Comparison of ENCODE assay signal across 1 cellular context in genomic region chr2:70248145-70248809, GRCh38.
TF ChIP-seq lines count a peak whose summit lies in the region.

A gene with protein sequence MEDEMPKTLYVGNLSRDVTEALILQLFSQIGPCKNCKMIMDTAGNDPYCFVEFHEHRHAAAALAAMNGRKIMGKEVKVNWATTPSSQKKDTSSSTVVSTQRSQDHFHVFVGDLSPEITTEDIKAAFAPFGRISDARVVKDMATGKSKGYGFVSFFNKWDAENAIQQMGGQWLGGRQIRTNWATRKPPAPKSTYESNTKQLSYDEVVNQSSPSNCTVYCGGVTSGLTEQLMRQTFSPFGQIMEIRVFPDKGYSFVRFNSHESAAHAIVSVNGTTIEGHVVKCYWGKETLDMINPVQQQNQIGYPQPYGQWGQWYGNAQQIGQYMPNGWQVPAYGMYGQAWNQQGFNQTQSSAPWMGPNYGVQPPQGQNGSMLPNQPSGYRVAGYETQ (minus strand): TSS chr2:70248628. CDS start chr2:70248430, 198 bp downstream.

TF ChIP-seq in HepG2, 621 proteins besides CTCF, POLR2A, EP300 and RAD21 (continued from another document and continues in another):
- TF ChIP-seq GTF3A (CRISPR knock-in tag; conservative IDR thresholded peaks at IDR 0.05) (no peak; the same call in 1 of the 2 replicates), TSC22D2 (CRISPR knock-in tag; IDR thresholded peaks at IDR 0.05; ENCODE audit: borderline replicate concordance) (peak; percentile 75; the same call in 1 of the 2 replicates), ELF1 (CRISPR knock-in tag; IDR thresholded peaks at IDR 0.05) (peak; percentile 54; the same call in 1 of the 2 replicates), KDM5A (IDR thresholded peaks at IDR 0.05; ENCODE audit: borderline replicate concordance, low read length) (no peak), ZNF792 (CRISPR knock-in tag; IDR thresholded peaks at IDR 0.05) (peak; percentile 41; the same call in 1 of the 2 replicates), TAF15 (IDR thresholded peaks at IDR 0.05; ENCODE audit: low read depth, low read length, poor library complexity, severe bottlenecking) (peak; percentile 59), ZNF547 (CRISPR knock-in tag; IDR thresholded peaks at IDR 0.05) (peak; percentile 93), RBM39 (IDR thresholded peaks at IDR 0.05; ENCODE audit: low read depth, low read length, poor library complexity, severe bottlenecking) (peak; percentile 63), ZNF3 (CRISPR knock-in tag; IDR thresholded peaks at IDR 0.05) (no peak), ARID3A (IDR thresholded peaks at IDR 0.05; ENCODE audit: low read depth, low read length) (no peak), MLX (CRISPR knock-in tag; IDR thresholded peaks at IDR 0.05) (no peak), ZNF775 (CRISPR knock-in tag; IDR thresholded peaks at IDR 0.05; ENCODE audit: borderline replicate concordance) (no peak), ERF (CRISPR knock-in tag; IDR thresholded peaks at IDR 0.05) (peak; percentile 82), ATAD3A (CRISPR knock-in tag; IDR thresholded peaks at IDR 0.05) (peak; percentile 84), ARHGAP35 (CRISPR knock-in tag; IDR thresholded peaks at IDR 0.05; ENCODE audit: borderline replicate concordance) (peak; percentile 30), TEAD3 (CRISPR knock-in tag; optimal IDR thresholded peaks at IDR 0.05; ENCODE audit: borderline replicate concordance) (no peak), ZNF318 (CRISPR knock-in tag; IDR thresholded peaks at IDR 0.05) (peak; percentile 85; the same call in 1 of the 2 replicates), DBP (CRISPR knock-in tag; IDR thresholded peaks at IDR 0.05; ENCODE audit: not compliant biosample characterization) (peak; percentile 8), FOXA1 (IDR thresholded peaks at IDR 0.05) (no peak), FOXA1 (CRISPR knock-in tag; IDR thresholded peaks at IDR 0.05) (no peak), RBAK (CRISPR knock-in tag; IDR thresholded peaks at IDR 0.05) (no peak), CHCHD3 (CRISPR knock-in tag; IDR thresholded peaks at IDR 0.05) (0 out of 2 replicates have a peak, but pooled peaks have one; percentile 54), ZFX (CRISPR knock-in tag; IDR thresholded peaks at IDR 0.05; ENCODE audit: low read depth) (peak; percentile 96), ZNF30 (CRISPR knock-in tag; IDR thresholded peaks at IDR 0.05) (peak; percentile 81; the same call in 1 of the 2 replicates), ISL2 (CRISPR knock-in tag; IDR thresholded peaks at IDR 0.05) (peak; percentile 36; the same call in 1 of the 2 replicates), TCF7L2 (IDR thresholded peaks at IDR 0.05; ENCODE audit: low read depth, low read length) (no peak), ZBTB33 (CRISPR knock-in tag; IDR thresholded peaks at IDR 0.05) (peak; percentile 53; the same call in 1 of the 2 replicates), DZIP1 (CRISPR knock-in tag; IDR thresholded peaks at IDR 0.05) (peak; percentile 92; the same call in 1 of the 2 replicates), ZNF18 (CRISPR knock-in tag; IDR thresholded peaks at IDR 0.05; ENCODE audit: insufficient replicate concordance) (peak; percentile 93)
- TF ChIP-seq, protein P1, sequence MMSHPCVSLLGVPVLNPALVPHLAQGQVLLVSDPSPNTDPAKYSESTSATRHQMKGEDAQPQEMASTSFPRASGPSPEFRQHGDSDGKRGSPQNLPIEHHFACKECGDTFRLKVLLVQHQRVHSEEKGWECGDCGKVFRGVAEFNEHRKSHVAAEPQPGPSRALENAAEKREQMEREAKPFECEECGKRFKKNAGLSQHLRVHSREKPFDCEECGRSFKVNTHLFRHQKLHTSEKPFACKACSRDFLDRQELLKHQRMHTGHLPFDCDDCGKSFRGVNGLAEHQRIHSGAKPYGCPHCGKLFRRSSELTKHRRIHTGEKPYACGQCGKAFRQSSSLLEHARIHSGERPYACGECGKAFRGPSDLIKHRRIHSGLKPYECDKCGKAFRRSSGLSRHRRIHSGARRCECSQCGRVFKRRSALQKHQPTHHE (CRISPR knock-in tag; IDR thresholded peaks at IDR 0.05; ENCODE audit: borderline replicate concordance) = peak; percentile 75; the same call in 1 of the 2 replicates
- TF ChIP-seq, protein P2, sequence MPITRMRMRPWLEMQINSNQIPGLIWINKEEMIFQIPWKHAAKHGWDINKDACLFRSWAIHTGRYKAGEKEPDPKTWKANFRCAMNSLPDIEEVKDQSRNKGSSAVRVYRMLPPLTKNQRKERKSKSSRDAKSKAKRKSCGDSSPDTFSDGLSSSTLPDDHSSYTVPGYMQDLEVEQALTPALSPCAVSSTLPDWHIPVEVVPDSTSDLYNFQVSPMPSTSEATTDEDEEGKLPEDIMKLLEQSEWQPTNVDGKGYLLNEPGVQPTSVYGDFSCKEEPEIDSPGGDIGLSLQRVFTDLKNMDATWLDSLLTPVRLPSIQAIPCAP (CRISPR knock-in tag; IDR thresholded peaks at IDR 0.05; ENCODE audit: low read depth) = peak; percentile 39; the same call in 1 of the 2 replicates
